26 cellular contexts compared by ENCODE assay signal in the genomic region with DNA sequence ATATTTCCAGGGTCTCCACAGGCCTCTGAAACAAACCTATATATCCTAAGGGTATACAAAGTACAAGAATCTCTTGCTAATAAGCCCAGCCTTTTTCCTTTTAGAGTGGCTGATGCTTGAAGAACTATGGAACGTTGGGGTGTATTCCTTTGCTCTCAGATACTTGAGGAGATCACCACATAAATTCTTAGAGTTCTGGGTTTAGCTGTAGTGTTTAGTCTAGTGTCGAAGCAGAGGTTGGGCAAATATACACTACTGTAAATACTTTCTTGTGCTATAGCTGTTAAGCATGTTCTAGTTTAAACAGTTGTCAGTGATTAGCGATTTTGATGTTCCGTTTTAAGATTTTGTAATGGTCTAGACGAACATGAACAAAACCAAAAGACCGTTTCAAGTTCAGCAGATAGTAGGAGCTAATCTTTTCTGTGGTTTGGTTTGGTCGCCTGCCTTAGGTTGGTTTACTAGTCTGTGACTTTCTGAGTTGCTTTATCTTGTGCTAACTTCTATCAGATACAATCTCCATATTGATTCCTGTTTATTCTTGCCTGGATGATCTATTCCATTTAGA.
"Had no signal": no experiment of that assay in that cellular context is flagged by ENCODE, and none has a peak within 500 bp of the region (broad histone marks: within the 10 kb centered on the region; RNA-seq: fewer than 3 reads in every experiment).

No MANE protein-coding gene starts in this region.

- H3K4me3 ChIP-seq: lower lobe of right lung, neural progenitor cell, ovary, right atrium auricular region, right lobe of liver, stomach, testis, thyroid gland, transverse colon, upper lobe of left lung, vagina had no signal

- H3K9me3 ChIP-seq: lower lobe of right lung, neutrophil, ovary, right atrium auricular region, right lobe of liver, stomach, testis, thyroid gland, transverse colon, upper lobe of left lung, vagina had no signal

- DNase-seq: hippocampal formation; kidney glomerular epithelial cell; left colon; lower lobe of right lung; mammary epithelial cell; mesenchymal stem cell; naive B cell; natural killer cell; nephron progenitor cell; ovary; right lobe of liver; stimulated activated CD4-positive, alpha-beta T cell treated with anti-CD3 and anti-CD28 coated beads, Interleukin-12 subunit alpha, Interleukin-12 subunit beta, amount 100 ng/mL, for 4 hours; stimulated activated CD4-positive, alpha-beta T cell treated with anti-CD3 and anti-CD28 coated beads, Interleukin-15, amount 100 ng/mL, for 24 hours; stimulated activated CD4-positive, alpha-beta T cell treated with anti-CD3 and anti-CD28 coated beads, Interleukin-2, amount 100 ng/mL, for 24 hours; stimulated activated CD4-positive, alpha-beta T cell treated with anti-CD3 and anti-CD28 coated beads, Interleukin-4, amount 100 ng/mL, for 1 hour; stimulated activated naive B cell treated with anti-CD40 and anti-IgM and Interleukin-4, amounts not matched to agents 10 μg/mL and 1 μg/mL and 100 μg/mL, for 72 hours; stimulated activated naive CD8-positive, alpha-beta T cell treated with anti-CD3 and anti-CD28 coated beads, Interleukin-15, Interleukin-2, amounts not matched to agents 100 U/mL and 50 U/mL, for 24 hours; stomach; testis; thyroid gland; transverse colon; upper lobe of left lung had no signal

- H3K9ac ChIP-seq: neural progenitor cell had no signal

- H3K4me2 ChIP-seq: neural progenitor cell had no signal

- H3K4me1 ChIP-seq: lower lobe of right lung, neural progenitor cell, right lobe of liver, stomach, testis, thyroid gland, upper lobe of left lung, vagina had no signal

- H3K27me3 ChIP-seq: neural progenitor cell, neutrophil, ovary, right atrium auricular region, right lobe of liver, stomach, testis, thyroid gland, transverse colon, upper lobe of left lung, vagina had no signal

- ATAC-seq: left colon; natural killer cell; right lobe of liver; stimulated activated naive B cell treated with anti-CD40 and anti-IgM and Interleukin-4, amounts not matched to agents 10 μg/mL and 1 μg/mL and 100 μg/mL, for 72 hours; stimulated activated naive CD8-positive, alpha-beta T cell treated with anti-CD3 and anti-CD28 coated beads, Interleukin-15, Interleukin-2, amounts not matched to agents 100 U/mL and 50 U/mL, for 24 hours had no signal

- H3K36me3 ChIP-seq: lower lobe of right lung, neural progenitor cell, neutrophil, ovary, right atrium auricular region, right lobe of liver, stomach, thyroid gland, transverse colon, upper lobe of left lung, vagina had no signal

- H3K27ac ChIP-seq: lower lobe of right lung, neural progenitor cell, neutrophil, ovary, right atrium auricular region, right lobe of liver, stomach, testis, thyroid gland, transverse colon, upper lobe of left lung, vagina had no signal

- H2AFZ ChIP-seq: neural progenitor cell had no signal
